ENCODE assay signal across 14 cellular contexts in genomic region chr3:49616491-49616941, GRCh38. TPM values are rescaled to one million over a fixed set of nuclear protein-coding genes. Genes with fewer than 3 reads are reported as not detected.
DNase-seq lines count a peak whose midpoint lies in the region; ATAC-seq and TF ChIP-seq lines count a peak whose summit lies in the region.
"Had no signal": no experiment of that assay in that cellular context is flagged by ENCODE, and none has a peak within 500 bp of the region (broad histone marks: within the 10 kb centered on the region; RNA-seq: fewer than 3 reads in every experiment).

No MANE protein-coding gene starts in this region.

- TF ChIP-seq POLR2A in thyroid gland (IDR thresholded peaks at IDR 0.05) = no peak

- H3K27ac Mint-ChIP-seq in activated naive CD8-positive, alpha-beta T cell treated with anti-CD3 and anti-CD28 coated beads, Interleukin-2, amount 50 U/mL, for 24 hours = no peak overlapping the region

- DNase-seq in HK-2 (ENCODE audit: unreplicated experiment) (peak; percentile 71), brain pericyte (ENCODE audit: low read depth, low spot score) (peak; percentile 87), lung (ENCODE audit: low spot score) (no peak), thyroid gland (peak; percentile 36 to 46), KBM-7 (no peak), SHP77 (lab: John Stamatoyannopoulos, UW) (no peak)
- no peak for DNase-seq in activated naive CD8-positive, alpha-beta T cell treated with anti-CD3 and anti-CD28 coated beads, Interleukin-2, amount 50 U/mL, for 24 hours
- DNase-seq: adrenal gland; DND-41; NCI-H2081; stimulated activated naive CD8-positive, alpha-beta T cell treated with anti-CD3 and anti-CD28 coated beads, Interleukin-15, Interleukin-2, amounts not matched to agents 100 U/mL and 50 U/mL, for 24 hours; T1000 had no signal

- H3K4me1 Mint-ChIP-seq in activated naive CD8-positive, alpha-beta T cell treated with anti-CD3 and anti-CD28 coated beads, Interleukin-2, amount 50 U/mL, for 24 hours = no peaks in the 10 kb centered on the region

- H3K36me3 Mint-ChIP-seq in activated naive CD8-positive, alpha-beta T cell treated with anti-CD3 and anti-CD28 coated beads, Interleukin-2, amount 50 U/mL, for 24 hours (ENCODE audit: low read depth) = no peaks in the 10 kb centered on the region

- ATAC-seq in lung (ENCODE audit: insufficient read depth, low FRiP score) (no peak), GM18868 (IDR thresholded peaks at IDR 0.05; ENCODE audit: unreplicated experiment) (no peak)
- ATAC-seq in activated naive CD8-positive, alpha-beta T cell treated with anti-CD3 and anti-CD28 coated beads, Interleukin-2, amount 50 U/mL, for 24 hours = no peak
- ATAC-seq: Panc1; stimulated activated naive CD8-positive, alpha-beta T cell treated with anti-CD3 and anti-CD28 coated beads, Interleukin-15, Interleukin-2, amounts not matched to agents 100 U/mL and 50 U/mL, for 24 hours had no signal

- peaks cover 3% of the 10 kb centered on the region for H3K27me3 Mint-ChIP-seq in activated naive CD8-positive, alpha-beta T cell treated with anti-CD3 and anti-CD28 coated beads, Interleukin-2, amount 50 U/mL, for 24 hours

- peaks cover 4% of the 10 kb centered on the region for H3K9me3 Mint-ChIP-seq in activated naive CD8-positive, alpha-beta T cell treated with anti-CD3 and anti-CD28 coated beads, Interleukin-2, amount 50 U/mL, for 24 hours

- H3K27ac ChIP-seq in lung (ENCODE audit: low read depth in 1 of 2, low read length in 1 of 2) = no peak overlapping the region
- no peak overlapping the region for H3K27ac ChIP-seq in thyroid gland
- H3K27ac ChIP-seq: adrenal gland had no signal

- H3K4me3 ChIP-seq in lung (peak overlapping the region; percentile 15), thyroid gland (replicated peaks in 1 of 3) (no peak overlapping the region)
- H3K4me3 ChIP-seq: adrenal gland had no signal

- TF ChIP-seq CTCF in lung (IDR thresholded peaks at IDR 0.05; ENCODE audit: control extremely low read depth, extremely low read depth) (no peak), thyroid gland (IDR thresholded peaks at IDR 0.05) (no peak)

- H3K4me1 ChIP-seq in lung (ENCODE audit: control insufficient read depth in 2 of 2, insufficient read depth in 2 of 2, low read length in 2 of 2) = no peaks in the 10 kb centered on the region
- H3K4me1 ChIP-seq in thyroid gland = peaks cover 0 to 4% of the 10 kb centered on the region in 2 donors
- H3K4me1 ChIP-seq: adrenal gland had no signal

- WGBS in lung, 2 donors = 72 to 83% methylated on average over 6 of the region's 6 CpGs
- WGBS in thyroid gland, 2 donors = 32 to 33% methylated on average over 6 of the region's 6 CpGs

- H3K36me3 ChIP-seq in lung (ENCODE audit: control insufficient read depth in 2 of 2, insufficient read depth in 2 of 2, low read length in 2 of 2) (no peaks in the 10 kb centered on the region), thyroid gland (no peaks in the 10 kb centered on the region)
- H3K36me3 ChIP-seq: adrenal gland had no signal

- H3K9me3 ChIP-seq in lung (ENCODE audit: control insufficient read depth in 2 of 2, insufficient read depth in 1 of 2, low read length in 1 of 2) = no peaks in the 10 kb centered on the region
- H3K9me3 ChIP-seq in thyroid gland = no peaks in the 10 kb centered on the region
- H3K9me3 ChIP-seq: adrenal gland had no signal

- in situ Hi-C loops in KBM-7 (cut with MboI; ENCODE audit: low pct_unique_long_range_greater_than_20kb, low sequenced_read_pairs) = no loop called here

- no peaks in the 10 kb centered on the region for H3K27me3 ChIP-seq in lung (ENCODE audit: control insufficient read depth, insufficient read depth)
- no peaks in the 10 kb centered on the region for H3K27me3 ChIP-seq in thyroid gland
- H3K27me3 ChIP-seq: adrenal gland had no signal

- H3K4me3 Mint-ChIP-seq in activated naive CD8-positive, alpha-beta T cell treated with anti-CD3 and anti-CD28 coated beads, Interleukin-2, amount 50 U/mL, for 24 hours = no peak overlapping the region

- intact Hi-C loops in thyroid gland (cut with DNase I) = no loop called here

RNA-seq across cellular contexts. Expression of gene APEH, which starts 57.6 kb away (rescaled TPM):
- total RNA-seq in lung = 100 to 1,000 TPM in 1 of 2 donors, 10 to 100 TPM in 1; 58.4 to 119 TPM
- polyA plus RNA-seq in lung = 10 to 100 TPM; 25.2 to 80.0 TPM
- total RNA-seq in thyroid gland = 100 to 1,000 TPM in 3 of 4 donors, 10 to 100 TPM in 1; 92.2 to 219 (median 185) TPM

Comparison
In these comparisons a context has a peak if more than half of its experiments do, and no peak if none do; other contexts are left out.
1. DNase-seq: peak in HK-2 (single experiment), brain pericyte (single experiment) and thyroid gland (2 of 2); none in lung (single experiment), KBM-7 (single experiment), SHP77 (0 of 2) and activated naive CD8-positive, alpha-beta T cell treated with anti-CD3 and anti-CD28 coated beads, Interleukin-2, amount 50 U/mL, for 24 hours (single experiment).